ENCODE assay signal across 8 cellular contexts in the genomic region with DNA sequence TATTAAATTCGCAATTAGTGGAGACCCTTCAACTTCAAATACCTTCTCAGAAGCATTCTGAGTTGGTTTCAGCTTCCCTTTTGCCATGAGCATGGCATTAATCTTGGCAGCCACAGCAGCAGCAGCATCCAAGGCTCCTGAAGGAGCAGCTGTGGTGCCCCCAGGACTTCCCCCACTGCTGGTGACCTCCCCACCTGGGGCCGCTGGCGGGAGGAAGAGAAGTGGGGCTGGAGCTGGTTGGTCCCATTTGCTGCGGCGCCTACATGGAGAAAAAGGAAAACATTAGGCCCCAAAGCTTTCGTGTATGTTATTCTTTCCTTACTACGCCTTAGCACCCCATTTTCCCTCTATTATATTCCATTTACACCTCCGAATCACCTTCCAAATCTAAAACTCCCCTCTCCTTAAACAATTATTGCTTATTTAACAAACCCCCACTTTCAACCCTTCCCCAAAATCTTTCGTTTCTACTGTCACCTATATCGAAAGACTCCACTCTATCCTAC. TPM values are rescaled to one million over a fixed set of nuclear protein-coding genes. Genes with fewer than 3 reads are reported as not detected.
DNase-seq lines count a peak whose midpoint lies in the region; ATAC-seq, FAIRE-seq and TF ChIP-seq lines count a peak whose summit lies in the region.

No MANE protein-coding gene starts in this region.

- TF ChIP-seq EP300 in SK-N-SH (IDR thresholded peaks at IDR 0.05; ENCODE audit: borderline replicate concordance in 1 of 2, low read depth in 1 of 2, low read length in 1 of 2), result no peak

- H3K9me2 ChIP-seq in SK-N-SH, result no peaks in the 10 kb centered on the region

- peak overlapping the region; percentile 76 to 86 for H3K4me3 ChIP-seq in SK-N-SH (ENCODE audit: low read depth in 2 of 2, low read length in 1 of 2)
- peak overlapping the region; percentile 72 for H3K4me3 ChIP-seq in WERI-Rb-1 (ENCODE audit: low read depth, low read length)
- H3K4me3 ChIP-seq in kidney (ENCODE audit: low read length in 2 of 2), result peak overlapping the region; percentile 82 to 98
- peak overlapping the region; percentile 81 to 89 (median 86) for H3K4me3 ChIP-seq in thyroid gland (replicated peaks in 1 of 3)

- no peak for TF ChIP-seq RAD21 in SK-N-SH (IDR thresholded peaks at IDR 0.05; ENCODE audit: low read length)

- H3K36me3 Mint-ChIP-seq in immature natural killer cell, result peaks cover 0 to 12% (median 8%) of the 10 kb centered on the region in 3 donors

- peaks cover 31 to 38% of the 10 kb centered on the region in 2 donors for H3K4me1 Mint-ChIP-seq in immature natural killer cell

- H3K9ac ChIP-seq in SK-N-SH (peak overlapping the region; percentile 98), kidney (ENCODE audit: low read length in 2 of 2) (peak overlapping the region; percentile 64 to 98)

- intact Hi-C loops in kidney (cut with DNase I), result no loop called here
- intact Hi-C loops in thyroid gland (cut with DNase I), result loop anchor here (10.0 kb wide), 1 partner anchor 121 kb away; the partner anchor contains the start of genes LAMTOR2 and UBQLN4

- CTCF ChIA-PET in SK-N-SH (lab: Yijun Ruan, JAX), result interaction anchor here (1.1 to 3.4 kb wide), 4 partner anchors 10 to 133 kb away, joined by 4 to 18 read pairs (median 10); no protein-coding TSS in a partner anchor

- H3K27me3 ChIP-seq in SK-N-SH (ENCODE audit: insufficient read depth), result no peaks in the 10 kb centered on the region
- no peaks in the 10 kb centered on the region for H3K27me3 ChIP-seq in WERI-Rb-1 (ENCODE audit: insufficient read depth, low read depth, severe bottlenecking)
- no peaks in the 10 kb centered on the region for H3K27me3 ChIP-seq in thyroid gland

- POLR2A ChIA-PET in SK-N-SH (lab: Yijun Ruan, JAX), result interaction anchor here (0.5 to 2.2 kb wide), 11 partner anchors 11 to 119 kb away, joined by 3 to 14 read pairs (median 4); partner anchors contain the start of genes ARHGEF2 and SYT11

- peaks cover 20 to 24% of the 10 kb centered on the region in 2 experiments for H3K4me1 ChIP-seq in SK-N-SH (ENCODE audit: control insufficient read depth in 1 of 2, insufficient read depth in 2 of 2, low read depth in 1 of 2, low read length in 1 of 2)
- peaks cover 9 to 21% of the 10 kb centered on the region in 2 donors for H3K4me1 ChIP-seq in kidney (ENCODE audit: control insufficient read depth in 1 of 2, insufficient read depth in 1 of 2, low read depth in 1 of 2, low read length in 2 of 2)
- H3K4me1 ChIP-seq in thyroid gland, result peaks cover 27 to 39% of the 10 kb centered on the region in 2 donors

- no peaks in the 10 kb centered on the region for H3K9me3 Mint-ChIP-seq in immature natural killer cell

- no peaks in the 10 kb centered on the region for H3K27me3 Mint-ChIP-seq in immature natural killer cell (ENCODE audit: low read depth in 3 of 3)

- no peak overlapping the region for H2AFZ ChIP-seq in SK-N-SH (ENCODE audit: low read depth)

- no peak overlapping the region for H3K27ac Mint-ChIP-seq in immature natural killer cell

- peak; percentile 42 for DNase-seq in SK-N-SH
- DNase-seq in WERI-Rb-1, result no peak
- peak; percentile 77 for DNase-seq in kidney
- DNase-seq in thyroid gland, result no peak
- DNase-seq in 8988T, result no peak
- DNase-seq in retina, result no peak
- DNase-seq in immature natural killer cell, result no peak

- H3K4me2 ChIP-seq in SK-N-SH, result peak overlapping the region; percentile 97

- no peak for ATAC-seq in SK-N-SH treated with all-trans-retinoic acid at 6 μM for 48 hours

- no peak for FAIRE-seq in kidney (lab: Jason Lieb, UNC)

- peaks cover 61% of the 10 kb centered on the region for H3K79me2 ChIP-seq in SK-N-SH (ENCODE audit: insufficient read depth)

- H3K9me3 ChIP-seq in SK-N-SH (no peaks in the 10 kb centered on the region), WERI-Rb-1 (ENCODE audit: severe bottlenecking) (no peaks in the 10 kb centered on the region), kidney (ENCODE audit: control insufficient read depth in 1 of 2, low read length in 2 of 2) (no peaks in the 10 kb centered on the region), thyroid gland (no peaks in the 10 kb centered on the region)

- peak overlapping the region; percentile 89 to 93 for H3K27ac ChIP-seq in SK-N-SH (ENCODE audit: low read depth in 2 of 2, low read length in 1 of 2)
- peak overlapping the region; percentile 89 for H3K27ac ChIP-seq in WERI-Rb-1
- peak overlapping the region; percentile 73 to 96 for H3K27ac ChIP-seq in kidney (ENCODE audit: low read depth in 2 of 2, low read length in 2 of 2)
- H3K27ac ChIP-seq in thyroid gland, result peak overlapping the region; percentile 80 to 92 (median 84)

- no peak overlapping the region for H3K4me3 Mint-ChIP-seq in immature natural killer cell

- H3K36me3 ChIP-seq in SK-N-SH (replicated peaks in 1 of 2; ENCODE audit: control insufficient read depth in 1 of 2, insufficient read depth in 2 of 2, low read length in 1 of 2), result peaks cover 32 to 40% of the 10 kb centered on the region in 2 experiments
- peaks cover 55% of the 10 kb centered on the region for H3K36me3 ChIP-seq in WERI-Rb-1
- peaks cover 7 to 26% of the 10 kb centered on the region in 2 donors for H3K36me3 ChIP-seq in kidney (ENCODE audit: control insufficient read depth in 1 of 2, insufficient read depth in 2 of 2, low read length in 2 of 2)
- peaks cover 15 to 20% of the 10 kb centered on the region in 2 donors for H3K36me3 ChIP-seq in thyroid gland

- 3% methylated on average over 10 of the region's 10 CpGs for WGBS in SK-N-SH (ENCODE audit: low lambda C conversion rate)
- WGBS in thyroid gland, 2 donors, result 5% methylated on average over 10 of the region's 10 CpGs

- no peak for TF ChIP-seq POLR2A in thyroid gland (IDR thresholded peaks at IDR 0.05)

- TF ChIP-seq CTCF in SK-N-SH (IDR thresholded peaks at IDR 0.05), result no peak
- no peak for TF ChIP-seq CTCF in WERI-Rb-1 (IDR thresholded peaks at IDR 0.05; ENCODE audit: low read depth, low read length)
- TF ChIP-seq CTCF in kidney (IDR thresholded peaks at IDR 0.05; ENCODE audit: borderline replicate concordance, extremely low read depth, insufficient read depth), result no peak
- TF ChIP-seq CTCF in thyroid gland (IDR thresholded peaks at IDR 0.05), result no peak

- H4K20me1 ChIP-seq in SK-N-SH (ENCODE audit: insufficient read depth), result peaks cover 39% of the 10 kb centered on the region

- H3F3A ChIP-seq in SK-N-SH (replicated peaks; ENCODE audit: insufficient read depth), result peaks cover 26% of the 10 kb centered on the region

TF ChIP-seq in SK-N-SH, 30 proteins besides CTCF, POLR2A, EP300 and RAD21:
- no peak for TF ChIP-seq NRF1 (IDR thresholded peaks at IDR 0.05; ENCODE audit: low read depth, low read length)
- no peak for TF ChIP-seq JUND (IDR thresholded peaks at IDR 0.05)
- TF ChIP-seq POLR2AphosphoS5 (IDR thresholded peaks at IDR 0.05; ENCODE audit: low read depth, low read length), result no peak
- TF ChIP-seq, protein P1, sequence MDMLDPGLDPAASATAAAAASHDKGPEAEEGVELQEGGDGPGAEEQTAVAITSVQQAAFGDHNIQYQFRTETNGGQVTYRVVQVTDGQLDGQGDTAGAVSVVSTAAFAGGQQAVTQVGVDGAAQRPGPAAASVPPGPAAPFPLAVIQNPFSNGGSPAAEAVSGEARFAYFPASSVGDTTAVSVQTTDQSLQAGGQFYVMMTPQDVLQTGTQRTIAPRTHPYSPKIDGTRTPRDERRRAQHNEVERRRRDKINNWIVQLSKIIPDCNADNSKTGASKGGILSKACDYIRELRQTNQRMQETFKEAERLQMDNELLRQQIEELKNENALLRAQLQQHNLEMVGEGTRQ (IDR thresholded peaks at IDR 0.05; ENCODE audit: borderline replicate concordance, low read depth, low read length), result no peak

TF ChIP-seq in SK-N-SH treated with all-trans-retinoic acid at 6 μM for 48 hours, 23 proteins besides CTCF, POLR2A, EP300 and RAD21 (continues in another document):
- TF ChIP-seq POU6F1 (CRISPR knock-in tag; IDR thresholded peaks at IDR 0.05; ENCODE audit: borderline replicate concordance, low read depth) (no peak), ZNF8 (CRISPR knock-in tag; IDR thresholded peaks at IDR 0.05) (no peak)

RNA-seq across cellular contexts. Expression of gene KHDC4, which starts 0.6 kb away (rescaled TPM):
- polyA plus RNA-seq in SK-N-SH (2012; rRNA removed) (43.1 and 94.4 TPM in 2 replicates), kidney (ENCODE audit: insufficient read depth, low read depth, low replicate concordance) (19.8 TPM), immature natural killer cell (1 to 10 TPM; 1.0 to 7.0 (median 4.1) TPM)
- polyA plus RNA-seq in SK-N-SH (2012; cell fraction: cytosol; rRNA removed), result 24.6 and 27.2 TPM in 2 replicates
- polyA plus RNA-seq in SK-N-SH (2012; cell fraction: nucleus; rRNA removed), result 176 and 362 TPM in 2 replicates
- total RNA-seq in kidney (57.4 TPM), thyroid gland (100 to 1,000 TPM in 1 of 4 donors, 10 to 100 TPM in 3; 58.5 to 114 (median 60.6) TPM)

RNA-seq across cellular contexts. Expression of gene RXFP4, which starts 7.8 kb away (rescaled TPM):
- polyA plus RNA-seq in SK-N-SH (2012; rRNA removed) (not detected in 2 replicates), kidney (ENCODE audit: insufficient read depth, low read depth, low replicate concordance) (0.32 TPM), immature natural killer cell (under 1 TPM in 1 of 3 donors, not detected in 2; 0.78 TPM)
- polyA plus RNA-seq in SK-N-SH (2012; cell fraction: cytosol; rRNA removed), result not detected in 2 replicates
- not detected in 2 replicates for polyA plus RNA-seq in SK-N-SH (2012; cell fraction: nucleus; rRNA removed)
- total RNA-seq in kidney (not detected), thyroid gland (not detected)

RNA-seq across cellular contexts. Expression of gene RIT1, which starts 22.5 kb away (rescaled TPM):
- polyA plus RNA-seq in SK-N-SH (2012; rRNA removed), result 28.8 and 35.3 TPM in 2 replicates
- polyA plus RNA-seq in SK-N-SH (2012; cell fraction: cytosol; rRNA removed), result 35.5 and 36.8 TPM in 2 replicates
- polyA plus RNA-seq in SK-N-SH (2012; cell fraction: nucleus; rRNA removed), result 18.0 and 29.0 TPM in 2 replicates
- 40.8 TPM for total RNA-seq in kidney
- polyA plus RNA-seq in kidney (ENCODE audit: insufficient read depth, low read depth, low replicate concordance), result 33.2 TPM
- total RNA-seq in thyroid gland, result 10 to 100 TPM; 19.5 to 32.6 (median 27.4) TPM
- polyA plus RNA-seq in immature natural killer cell, result 10 to 100 TPM; 27.1 to 33.5 (median 29.0) TPM

RNA-seq across cellular contexts. Expression of gene ARHGEF2, which starts 44.7 kb away (rescaled TPM):
- polyA plus RNA-seq in SK-N-SH (2012; rRNA removed) (32.4 and 50.8 TPM in 2 replicates), kidney (ENCODE audit: insufficient read depth, low read depth, low replicate concordance) (32.3 TPM), immature natural killer cell (10 to 100 TPM in 2 of 3 donors, 1 to 10 TPM in 1; 7.2 to 33.5 (median 11.7) TPM)
- 36.5 and 37.6 TPM in 2 replicates for polyA plus RNA-seq in SK-N-SH (2012; cell fraction: cytosol; rRNA removed)
- polyA plus RNA-seq in SK-N-SH (2012; cell fraction: nucleus; rRNA removed), result 165 and 188 TPM in 2 replicates
- total RNA-seq in kidney (99.6 TPM), thyroid gland (10 to 100 TPM; 47.4 to 80.1 (median 66.6) TPM)

Comparison
In these comparisons a context has a peak if more than half of its experiments do, and no peak if none do; other contexts are left out.
1. DNase-seq: peak in SK-N-SH (single experiment) and kidney (single experiment); none in WERI-Rb-1 (single experiment), thyroid gland (0 of 2), 8988T (single experiment), retina (single experiment) and immature natural killer cell (0 of 3).
2. Peak in every context shown above with its lines, with median percentiles within 50 percentile points of each other: H3K27ac ChIP-seq and H3K4me3 ChIP-seq.